In the genomic region with DNA sequence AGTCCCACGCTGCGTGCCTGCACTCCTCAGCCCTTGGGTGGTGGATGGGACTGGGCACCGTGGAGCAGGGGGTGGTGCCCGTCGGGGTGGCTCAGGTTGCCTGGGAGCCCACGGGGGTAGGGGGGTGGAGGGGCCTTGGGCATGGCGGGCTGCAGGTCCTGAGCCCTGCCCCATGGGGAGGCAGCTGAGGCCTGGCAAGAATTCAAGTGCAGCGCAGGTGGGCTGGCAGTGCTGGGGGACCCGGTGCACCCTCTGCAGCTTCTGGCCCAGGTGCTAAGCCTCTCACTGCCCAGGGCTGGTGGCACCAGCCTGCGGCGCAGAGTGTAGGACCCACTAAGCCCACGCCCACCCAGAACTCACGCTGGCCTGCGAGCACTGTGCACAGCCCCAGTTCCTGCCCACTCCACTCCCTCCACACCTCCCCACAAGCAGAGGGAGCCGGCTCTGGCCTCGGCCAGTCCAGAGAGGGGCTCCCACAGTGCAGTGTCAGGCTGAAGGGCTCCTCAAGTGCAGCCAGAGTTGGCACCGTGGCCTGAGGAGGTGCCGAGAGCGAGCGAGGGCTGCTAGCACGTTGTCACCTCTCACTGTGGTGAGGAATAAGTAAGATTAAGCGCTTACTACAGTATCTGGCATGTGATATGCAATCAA, we compare ENCODE assay signal across 22 cellular contexts. TPM values are rescaled to one million over a fixed set of nuclear protein-coding genes. Genes with fewer than 3 reads are reported as not detected.
DNase-seq lines count a peak whose midpoint lies in the region; ATAC-seq and TF ChIP-seq lines count a peak whose summit lies in the region.
"Had no signal": no experiment of that assay in that cellular context is flagged by ENCODE, and none has a peak within 500 bp of the region (broad histone marks: within the 10 kb centered on the region; RNA-seq: fewer than 3 reads in every experiment).

No MANE protein-coding gene starts in this region.

- TF ChIP-seq CTCF in CD14-positive monocyte (IDR thresholded peaks at IDR 0.05) (no peak), endodermal cell (conservative IDR thresholded peaks at IDR 0.05) (no peak)

- peaks cover 10 to 26% (median 13%) of the 10 kb centered on the region in 7 donors for H3K9me3 Mint-ChIP-seq in CD14-positive monocyte
- H3K9me3 Mint-ChIP-seq in endodermal cell, result peaks cover 28% of the 10 kb centered on the region
- H3K9me3 Mint-ChIP-seq: CD4-positive, alpha-beta T cell had no signal

- intact Hi-C loops in CD14-positive monocyte (cut with micrococcal nuclease) (no loop called here), left ventricle myocardium superior (cut with micrococcal nuclease) (no loop called here), posterior vena cava (cut with DNase I) (no loop called here)

- H3K27me3 Mint-ChIP-seq in CD14-positive monocyte (ENCODE audit: low read depth in 3 of 3), result no peaks in the 10 kb centered on the region
- H3K27me3 Mint-ChIP-seq in endodermal cell (ENCODE audit: insufficient read depth), result peaks cover 19% of the 10 kb centered on the region
- H3K27me3 Mint-ChIP-seq: CD4-positive, alpha-beta T cell had no signal

- peak; percentile 43 for ATAC-seq in left ventricle myocardium superior
- no peak for ATAC-seq in HG03439 (IDR thresholded peaks at IDR 0.05; ENCODE audit: unreplicated experiment)
- ATAC-seq: K562, PC-3 had no signal

- H3K36me3 ChIP-seq in endodermal cell (ENCODE audit: control insufficient read depth, insufficient read depth, low read length), result no peaks in the 10 kb centered on the region
- H3K36me3 ChIP-seq in H7 (replicated peaks; ENCODE audit: control insufficient read depth, insufficient read depth, low read length), result no peaks in the 10 kb centered on the region
- H3K36me3 ChIP-seq: BLaER1 had no signal

- 95 to 97% methylated on average over 7 to 22 of the region's 22 CpGs for WGBS in endodermal cell (ENCODE audit: insufficient coverage in 1 of 2, insufficient read length in 1 of 2), 2 experiments

- peaks cover 9% of the 10 kb centered on the region for H3K4me1 ChIP-seq in endodermal cell (ENCODE audit: control insufficient read depth, insufficient read depth, low read length)
- H3K4me1 ChIP-seq: BLaER1 had no signal

- no peak overlapping the region for H3K9ac ChIP-seq in endodermal cell (ENCODE audit: extremely low read depth, low read length, poor library complexity, severe bottlenecking)
- H3K9ac ChIP-seq: BLaER1 had no signal

- H3K27ac ChIP-seq in endodermal cell (ENCODE audit: low read depth, low read length), result no peak overlapping the region
- H3K27ac ChIP-seq: BLaER1 had no signal

- H3K27me3 ChIP-seq in endodermal cell (ENCODE audit: control insufficient read depth, insufficient read depth, low read length, poor library complexity, severe bottlenecking) (no peaks in the 10 kb centered on the region), H7 (ENCODE audit: control insufficient read depth, insufficient read depth, low read length) (peaks cover 6% of the 10 kb centered on the region)
- H3K27me3 ChIP-seq: BLaER1 had no signal

- H3K27ac Mint-ChIP-seq in CD14-positive monocyte, result no peak overlapping the region
- no peak overlapping the region for H3K27ac Mint-ChIP-seq in endodermal cell
- H3K27ac Mint-ChIP-seq: CD4-positive, alpha-beta T cell had no signal

- H3K9me3 ChIP-seq in endodermal cell (ENCODE audit: control insufficient read depth, low read length), result peaks cover 22% of the 10 kb centered on the region

- H3K4me3 ChIP-seq in endodermal cell (ENCODE audit: low read length), result peak overlapping the region; percentile 8
- no peak overlapping the region for H3K4me3 ChIP-seq in H7 (ENCODE audit: insufficient read depth, low read depth, low read length)
- H3K4me3 ChIP-seq: BLaER1, K562 had no signal

- DNase-seq in CD14-positive monocyte (ENCODE audit: low spot score) (peak; percentile 34), endodermal cell (no peak), left ventricle myocardium superior (peak; percentile 52), posterior vena cava (ENCODE audit: low spot score) (peak; percentile 58), NCI-H2196 (lab: John Stamatoyannopoulos, UW; ENCODE audit: unreplicated experiment) (no peak), HPDE6-E6E7 (ENCODE audit: extremely low spot score) (no peak), H7 (no peak)
- DNase-seq: CD4-positive, alpha-beta T cell; MV-4-11; NCI-H1105; NCI-H1436 treated with DMSO at 0.1 percent for 48 hours; NCI-H187 treated with DMSO at 0.1 percent for 48 hours; NCI-H446; NCI-H524 treated with DMSO at 0.1 percent for 48 hours; NCI-H774; PC-3; SHP77 had no signal

- H3K4me1 Mint-ChIP-seq in CD14-positive monocyte (no peaks in the 10 kb centered on the region), endodermal cell (peaks cover 31% of the 10 kb centered on the region)

- H3K4me3 Mint-ChIP-seq in CD14-positive monocyte (no peak overlapping the region), endodermal cell (no peak overlapping the region)
- H3K4me3 Mint-ChIP-seq: CD4-positive, alpha-beta T cell had no signal

- no peaks in the 10 kb centered on the region for H3K36me3 Mint-ChIP-seq in CD14-positive monocyte
- H3K36me3 Mint-ChIP-seq in endodermal cell (ENCODE audit: low read depth), result no peaks in the 10 kb centered on the region

RNA-seq across cellular contexts. Expression of gene TNNI3K, which starts 12.8 kb away (rescaled TPM):
- polyA plus RNA-seq in CD14-positive monocyte, result under 1 TPM in 1 of 2 donors, not detected in 1; 0.51 TPM
- 1 to 10 TPM in 1 of 2 donors, not detected in 1; 1.1 TPM for total RNA-seq in endodermal cell
- polyA plus RNA-seq in endodermal cell (2013, experiment 1 of 2), result 1.4 TPM
- polyA plus RNA-seq in endodermal cell (2013, experiment 2 of 2), result 1.1 TPM
- 93.4 TPM for total RNA-seq in left ventricle myocardium superior
- total RNA-seq in posterior vena cava, result 1 to 10 TPM; 5.2 to 6.4 TPM
- 0.44 TPM in 1 of 2 replicates, not detected in the other for total RNA-seq in H7 (2014; rRNA removed; shearing (Covaris generic))
- total RNA-seq: K562, LHCN-M2, MCF 10A, PC-3 had no signal

RNA-seq across cellular contexts. Expression of gene FPGT, which starts 50.0 kb away (rescaled TPM):
- polyA plus RNA-seq in CD14-positive monocyte, result 10 to 100 TPM; 23.8 to 24.8 TPM
- 10 to 100 TPM; 12.4 to 15.9 TPM for total RNA-seq in endodermal cell
- polyA plus RNA-seq in endodermal cell (2013, experiment 1 of 2), result 6.3 TPM
- polyA plus RNA-seq in endodermal cell (2013, experiment 2 of 2), result 6.5 TPM
- 12.2 TPM for total RNA-seq in left ventricle myocardium superior
- 10 to 100 TPM; 16.6 to 22.6 TPM for total RNA-seq in posterior vena cava
- total RNA-seq in H7 (2014; rRNA removed; shearing (Covaris generic)), result 2.1 and 2.7 TPM in 2 replicates

RNA-seq across cellular contexts. Expression of gene LRRIQ3, which starts 50.0 kb away (rescaled TPM):
- under 1 TPM; 0.08 to 0.35 TPM for polyA plus RNA-seq in CD14-positive monocyte
- 1 to 10 TPM; 1.2 to 1.5 TPM for total RNA-seq in endodermal cell
- polyA plus RNA-seq in endodermal cell (2013, experiment 1 of 2), result 0.68 TPM
- 0.58 TPM for polyA plus RNA-seq in endodermal cell (2013, experiment 2 of 2)
- total RNA-seq in left ventricle myocardium superior, result 0.35 TPM
- under 1 TPM; 0.37 to 0.71 TPM for total RNA-seq in posterior vena cava
- 0.42 and 0.96 TPM in 2 replicates for total RNA-seq in H7 (2014; rRNA removed; shearing (Covaris generic))

Comparison
In these comparisons a context has a peak if more than half of its experiments do, and no peak if none do; other contexts are left out.
1. DNase-seq: peak in CD14-positive monocyte (single experiment), left ventricle myocardium superior (single experiment) and posterior vena cava (single experiment); none in endodermal cell (single experiment), NCI-H2196 (single experiment), HPDE6-E6E7 (single experiment) and H7 (single experiment).
2. RNA of gene TNNI3K, which starts 12.8 kb away (total RNA-seq): 93.4 TPM in left ventricle myocardium superior (single experiment); 5.2 to 6.4 TPM in posterior vena cava, 1.1 TPM in endodermal cell and 0.44 TPM in H7; every median in the first group is over 10 times any median in the second.